ENCODE assay signal across 7 cellular contexts in the genomic region with DNA sequence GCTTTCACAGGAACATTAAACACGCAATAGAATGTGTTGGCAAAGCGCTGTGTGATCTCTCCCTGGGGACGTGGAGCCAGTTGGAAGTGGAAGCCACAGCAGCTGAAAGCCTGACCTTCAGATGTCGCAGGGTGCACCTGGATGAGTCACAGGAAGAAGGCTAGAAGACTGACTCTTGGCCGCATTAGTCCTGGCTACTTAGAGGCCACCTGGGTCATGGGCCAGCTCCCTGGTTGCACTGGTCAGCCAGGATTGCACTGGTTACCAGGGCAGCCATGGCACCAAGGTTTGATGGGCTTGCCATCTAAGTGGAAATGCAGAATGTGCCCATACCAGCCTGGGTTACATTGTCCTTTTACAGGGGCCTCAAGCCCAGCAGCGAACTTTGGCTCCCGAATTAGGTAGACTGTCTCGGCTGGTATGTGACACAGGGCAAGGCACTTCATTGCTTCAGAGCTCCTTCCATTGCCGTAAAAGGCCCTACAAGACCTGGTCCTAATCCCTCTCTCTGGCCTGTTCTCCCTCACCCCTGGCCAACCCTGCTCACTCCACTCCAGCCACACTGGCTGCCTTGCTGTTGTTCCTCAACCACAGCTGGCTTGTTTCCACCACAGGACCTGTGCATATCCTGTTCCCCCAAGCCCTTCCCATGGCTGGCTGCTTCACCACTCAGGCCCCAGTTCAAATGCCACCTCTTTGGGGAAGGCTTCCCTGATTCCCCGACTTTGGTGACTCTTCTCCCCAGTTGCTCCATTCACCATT. TPM values are rescaled to one million over a fixed set of nuclear protein-coding genes. Genes with fewer than 3 reads are reported as not detected.
DNase-seq lines count a peak whose midpoint lies in the region; ATAC-seq, FAIRE-seq and TF ChIP-seq lines count a peak whose summit lies in the region.
"Not testable (repeated sequence)": the region's sequence is repeated elsewhere in the genome, so short reads cannot be mapped to it uniquely, and the experiment has no call there.

No MANE protein-coding gene starts in this region.

- H3K36me3 Mint-ChIP-seq in CD4-positive, alpha-beta memory T cell; H9 (ENCODE audit: insufficient read depth in 1 of 3, low read depth in 3 of 3); activated B cell treated with CpG ODN at 0.5 μM for 24 hours (ENCODE audit: low read depth); naive thymus-derived CD8-positive, alpha-beta T cell: not testable (repeated sequence)

- H4K5ac ChIP-seq in H9 (ENCODE audit: insufficient read length, low read depth, low read length): not testable (repeated sequence)

- CTCF ChIA-PET in CD4-positive, alpha-beta memory T cell (lab: Charles Lee; ENCODE audit: partially characterized antibody): interaction anchor here (1.2 kb wide), 1 partner anchor 12 kb away, joined by 4 read pairs; no protein-coding TSS in a partner anchor
- CTCF ChIA-PET in activated B cell treated with CpG ODN at 0.5 μM for 24 hours (lab: Charles Lee); K562 (lab: Yijun Ruan, JAX; ENCODE audit: low intra/inter-chr PET ratio): not testable (repeated sequence)

- WGBS in H9 (ENCODE audit: extremely low coverage, insufficient read length, low lambda C conversion rate): no CpG with 5 or more reads among the region's 10 CpGs
- 70% methylated on average over 5 of the region's 10 CpGs for WGBS in K562 (ENCODE audit: insufficient coverage, low coverage, missing lambda C conversion rate)

- H2AFZ ChIP-seq in H9 (ENCODE audit: low read length); K562 (ENCODE audit: low read depth, low read length): not testable (repeated sequence)

- not testable (repeated sequence) for TF ChIP-seq POLR2A in K562 (conservative IDR thresholded peaks at IDR 0.05)

- POLR2A ChIA-PET in CD4-positive, alpha-beta memory T cell (lab: Charles Lee; ENCODE audit: partially characterized antibody); activated B cell treated with CpG ODN at 0.5 μM for 24 hours (lab: Charles Lee); naive thymus-derived CD8-positive, alpha-beta T cell (lab: Charles Lee): not testable (repeated sequence)
- POLR2A ChIA-PET in K562 (lab: Yijun Ruan, JAX): interaction anchor here (0.7 to 1.2 kb wide), 2 partner anchors 16 to 183 kb away, joined by 3 to 4 read pairs; no protein-coding TSS in a partner anchor

- not testable (repeated sequence) for TF ChIP-seq CTCF in H9 (conservative IDR thresholded peaks at IDR 0.05); activated B cell treated with CpG ODN at 0.5 μM for 24 hours (IDR thresholded peaks at IDR 0.05); K562 (IDR thresholded peaks at IDR 0.05 in 2 of 3, conservative IDR thresholded peaks at IDR 0.05 in 1 of 3; ENCODE audit: insufficient read depth in 2 of 3, low read depth in 1 of 3, low read length in 3 of 3)

- not testable (repeated sequence) for H3K9ac ChIP-seq in H9 (ENCODE audit: extremely low read depth, insufficient read length, low read length); K562 (ENCODE audit: insufficient read depth in 1 of 2, low read depth in 2 of 2, low read length in 2 of 2)

- peaks cover 4 to 16% (median 11%) of the 10 kb centered on the region in 4 donors for H3K4me1 Mint-ChIP-seq in CD4-positive, alpha-beta memory T cell
- H3K4me1 Mint-ChIP-seq in H9: peaks cover 18 to 23% of the 10 kb centered on the region in 2 experiments
- not testable (repeated sequence) for H3K4me1 Mint-ChIP-seq in activated B cell treated with CpG ODN at 0.5 μM for 24 hours
- peaks cover 5 to 15% (median 10%) of the 10 kb centered on the region in 4 donors for H3K4me1 Mint-ChIP-seq in naive thymus-derived CD8-positive, alpha-beta T cell

- not testable (repeated sequence) for H3K27me3 Mint-ChIP-seq in CD4-positive, alpha-beta memory T cell; activated B cell treated with CpG ODN at 0.5 μM for 24 hours; naive thymus-derived CD8-positive, alpha-beta T cell
- peaks cover 18% of the 10 kb centered on the region for H3K27me3 Mint-ChIP-seq in H9 (ENCODE audit: low read depth)

- H3K4me3 ChIP-seq in CD4-positive, alpha-beta memory T cell (ENCODE audit: low read length in 2 of 2); K562: not testable (repeated sequence)

- not testable (repeated sequence) for H3K4ac ChIP-seq in H9 (ENCODE audit: low read depth, low read length)

- not testable (repeated sequence) for H3K9me3 ChIP-seq in CD4-positive, alpha-beta memory T cell (ENCODE audit: control insufficient read depth in 1 of 2, low read length in 2 of 2); H9 (ENCODE audit: control insufficient read depth, low read depth, low read length); K562 (replicated peaks; ENCODE audit: control insufficient read depth, insufficient read depth, low read depth, low read length)

- H4K8ac ChIP-seq in H9 (replicated peaks; ENCODE audit: insufficient read length, low read depth, low read length): not testable (repeated sequence)

- H3K4me2 ChIP-seq in H9 (ENCODE audit: insufficient read depth, insufficient read length, low read length); K562 (ENCODE audit: insufficient read depth, low read length): not testable (repeated sequence)

- H3K79me1 ChIP-seq in H9 (ENCODE audit: insufficient read depth, low read depth, low read length, poor library complexity, severe bottlenecking): not testable (repeated sequence)

- intact Hi-C loops in CD4-positive, alpha-beta memory T cell (cut with micrococcal nuclease): loop anchor here (5.0 kb wide), 1 partner anchor 428 kb away; the partner anchor contains the start of gene NAP1L4
- intact Hi-C loops in activated B cell treated with CpG ODN at 0.5 μM for 24 hours (cut with micrococcal nuclease); K562 (cut with micrococcal nuclease): not testable (repeated sequence)
- intact Hi-C loops in posterior vena cava (cut with DNase I): loop anchor here in 1 of 2 donors (5.0 kb wide), 1 partner anchor 338 kb away; no protein-coding TSS in a partner anchor

- H3K14ac ChIP-seq in H9 (ENCODE audit: insufficient read depth, low read length): not testable (repeated sequence)

- TF ChIP-seq EP300 in K562 (IDR thresholded peaks at IDR 0.05; ENCODE audit: low read length): not testable (repeated sequence)

- DNase-seq in CD4-positive, alpha-beta memory T cell; H9; activated B cell treated with CpG ODN at 0.5 μM for 24 hours; K562 (ENCODE audit: extremely low read depth in 1 of 4, low spot score in 3 of 4); naive thymus-derived CD8-positive, alpha-beta T cell: not testable (repeated sequence)
- DNase-seq in MV-4-11 (lab: John Stamatoyannopoulos, UW) (peak; percentile 8), posterior vena cava (ENCODE audit: low spot score) (peak; percentile 55)

- H2BK15ac ChIP-seq in H9 (ENCODE audit: low read depth, low read length): not testable (repeated sequence)

- not testable (repeated sequence) for H2BK120ac ChIP-seq in H9 (ENCODE audit: low read depth, low read length, poor library complexity, severe bottlenecking)

- peak overlapping the region in 4 of 7 donors; percentile 20 to 88 (median 67) for H3K27ac Mint-ChIP-seq in CD4-positive, alpha-beta memory T cell
- peak overlapping the region in 2 of 3 experiments; percentile 45 to 74; a peak in 3 of 7 replicates for H3K27ac Mint-ChIP-seq in H9
- H3K27ac Mint-ChIP-seq in activated B cell treated with CpG ODN at 0.5 μM for 24 hours: not testable (repeated sequence)
- H3K27ac Mint-ChIP-seq in naive thymus-derived CD8-positive, alpha-beta T cell: peak overlapping the region in 6 of 10 donors; percentile 1 to 84 (median 32)

- H4K91ac ChIP-seq in H9 (ENCODE audit: insufficient read length, low read depth, low read length): not testable (repeated sequence)

- H3K23me2 ChIP-seq in H9 (ENCODE audit: insufficient read length, low read depth, low read length, poor library complexity, severe bottlenecking): not testable (repeated sequence)

- not testable (repeated sequence) for H3K56ac ChIP-seq in H9 (ENCODE audit: insufficient read length, low read depth, low read length)

- peak overlapping the region in 5 of 8 donors; percentile 2 to 58 (median 41) for H3K4me3 Mint-ChIP-seq in CD4-positive, alpha-beta memory T cell
- H3K4me3 Mint-ChIP-seq in H9: peak overlapping the region in 1 of 2 experiments; percentile 36; a peak in 1 of 5 replicates
- peak overlapping the region; percentile 50 for H3K4me3 Mint-ChIP-seq in activated B cell treated with CpG ODN at 0.5 μM for 24 hours
- peak overlapping the region in 4 of 10 donors; percentile 34 to 50 (median 43) for H3K4me3 Mint-ChIP-seq in naive thymus-derived CD8-positive, alpha-beta T cell

- H3K9me1 ChIP-seq in K562 (ENCODE audit: control insufficient read depth, insufficient read depth, low read length): not testable (repeated sequence)

- not testable (repeated sequence) for H2AK5ac ChIP-seq in H9 (ENCODE audit: insufficient read length, low read length)

- H3K27me3 ChIP-seq in CD4-positive, alpha-beta memory T cell (ENCODE audit: insufficient read depth, low read length); H9 (ENCODE audit: insufficient read depth, low read length); K562 (ENCODE audit: control insufficient read depth in 2 of 2, insufficient read depth in 2 of 2, low read length in 2 of 2): not testable (repeated sequence)

- H3K23ac ChIP-seq in H9 (ENCODE audit: insufficient read length, low read depth, low read length): not testable (repeated sequence)

- FAIRE-seq in K562 (lab: Jason Lieb, UNC): not testable (repeated sequence)

- H2BK12ac ChIP-seq in H9 (ENCODE audit: insufficient read length, low read depth, low read length): not testable (repeated sequence)

- H3K79me2 ChIP-seq in H9 (ENCODE audit: insufficient read depth, low read length); K562 (ENCODE audit: control insufficient read depth, insufficient read depth, low read length): not testable (repeated sequence)

- not testable (repeated sequence) for H3K9me3 Mint-ChIP-seq in CD4-positive, alpha-beta memory T cell; H9; activated B cell treated with CpG ODN at 0.5 μM for 24 hours; naive thymus-derived CD8-positive, alpha-beta T cell

- H2BK20ac ChIP-seq in H9 (ENCODE audit: low read depth, low read length, poor library complexity, severe bottlenecking): not testable (repeated sequence)

- not testable (repeated sequence) for ATAC-seq in activated B cell treated with CpG ODN at 0.5 μM for 24 hours (ENCODE audit: low read depth); K562; naive thymus-derived CD8-positive, alpha-beta T cell

- not testable (repeated sequence) for H3K18ac ChIP-seq in H9 (ENCODE audit: insufficient read length, low read depth, low read length)

- H3K4me1 ChIP-seq in CD4-positive, alpha-beta memory T cell (ENCODE audit: insufficient read depth, low read length); H9 (ENCODE audit: insufficient read depth, low read length): not testable (repeated sequence)
- peaks cover 0 to 16% of the 10 kb centered on the region in 2 experiments; a peak in 3 of 5 replicates for H3K4me1 ChIP-seq in K562 (replicated peaks in 1 of 2; ENCODE audit: control insufficient read depth in 2 of 2, insufficient read depth in 2 of 2, low read length in 2 of 2)

- not testable (repeated sequence) for H2BK5ac ChIP-seq in H9 (ENCODE audit: insufficient read length, low read length)

- not testable (repeated sequence) for H4K20me1 ChIP-seq in H9 (ENCODE audit: control insufficient read depth, insufficient read depth, insufficient read length); K562 (replicated peaks; ENCODE audit: control insufficient read depth, insufficient read depth, low read length)

- not testable (repeated sequence) for TF ChIP-seq RAD21 in K562 (CRISPR knock-in tag; conservative IDR thresholded peaks at IDR 0.05 in 1 of 2, IDR thresholded peaks at IDR 0.05 in 1 of 2)

- not testable (repeated sequence) for BruUV-seq in K562 (replicated peaks; lab: Mats Ljungman, UMichigan)

- not testable (repeated sequence) for H3K27ac ChIP-seq in CD4-positive, alpha-beta memory T cell (ENCODE audit: low read depth, low read length); H9 (ENCODE audit: insufficient read length, low read depth, low read length); K562 (ENCODE audit: extremely low read depth, low read depth, low read length)

- H3K36me3 ChIP-seq in CD4-positive, alpha-beta memory T cell (ENCODE audit: insufficient read depth, low read length); K562 (ENCODE audit: control insufficient read depth, insufficient read depth, low read length): not testable (repeated sequence)

- not testable (repeated sequence) for H3T11ph ChIP-seq in H9 (ENCODE audit: low read length)

- in situ Hi-C loops in K562 (cut with MboI): not testable (repeated sequence)

RNA-seq across cellular contexts. Expression of gene ZNF195, which starts 41.5 kb away (rescaled TPM):
- 10 to 100 TPM; 35.8 to 37.1 TPM for total RNA-seq in CD4-positive, alpha-beta memory T cell
- 10 to 100 TPM; 22.4 to 26.8 TPM for polyA plus RNA-seq in CD4-positive, alpha-beta memory T cell
- total RNA-seq in H9 (2021) (108 and 116 TPM in 2 replicates), activated B cell treated with CpG ODN at 0.5 μM for 24 hours (48.3 and 54.8 TPM in 2 replicates), K562 (2014; rRNA removed) (48.9 and 53.8 TPM in 2 replicates), K562 (2014; rRNA removed; fragmentation: Illumina TruSeq; extraction: Trizol) (75.5 and 86.4 TPM in 2 replicates), K562 (2015; rRNA removed; fragmentation: Illumina TruSeq; extraction: Trizol) (54.2 and 61.5 TPM in 2 replicates), K562 (2021) (45.6 and 49.4 TPM in 2 replicates), posterior vena cava (10 to 100 TPM; 12.0 to 13.0 TPM)
- total RNA-seq in K562 (2011; cell fraction: chromatin; rRNA removed; ENCODE audit: low replicate concordance): 126 and 189 TPM in 2 replicates
- total RNA-seq in K562 (2011; cell fraction: nucleolus; rRNA removed): 81.4 and 87.1 TPM in 2 replicates
- 129 and 187 TPM in 2 replicates for total RNA-seq in K562 (2011; cell fraction: nucleoplasm; rRNA removed)
- polyA plus RNA-seq in K562 (2011; rRNA removed) (59.7 and 62.3 TPM in 2 replicates), K562 (2014; fragmentation: Illumina TruSeq; extraction: Trizol) (50.6 and 60.4 TPM in 2 replicates), K562 (2014; fragmentation: Nextera tagmentation; extraction: Ambion mirVana) (10 to 100 TPM; 42.1 to 55.2 TPM), K562 (2014; rRNA removed) (59.0 and 67.4 TPM in 2 replicates)
- polyA plus RNA-seq in K562 (2011; cell fraction: cytosol; rRNA removed): 17.0 and 25.9 TPM in 2 replicates
- 89.7 and 133 TPM in 2 replicates for polyA plus RNA-seq in K562 (2011; cell fraction: nucleus; rRNA removed)
- 29.4 and 42.9 TPM in 2 replicates for polyA plus RNA-seq in K562 (2012)
- 57.6 and 62.2 TPM in 2 replicates for polyA minus RNA-seq in K562 (2011; rRNA and poly(A)+ RNA removed)
- 17.8 and 30.6 TPM in 2 replicates for polyA minus RNA-seq in K562 (2011; cell fraction: cytosol; rRNA and poly(A)+ RNA removed)
- polyA minus RNA-seq in K562 (2011; cell fraction: nucleus; rRNA and poly(A)+ RNA removed): 86.4 and 92.7 TPM in 2 replicates
- total RNA-seq in naive thymus-derived CD8-positive, alpha-beta T cell: 10 to 100 TPM; 43.4 to 46.0 TPM
- polyA plus RNA-seq in naive thymus-derived CD8-positive, alpha-beta T cell: 10 to 100 TPM; 17.0 to 24.0 (median 21.7) TPM
